Comparison of ENCODE assay signal across 22 cellular contexts in genomic region chr22:47619631-47620030, GRCh38.
"Had no signal": no experiment of that assay in that cellular context is flagged by ENCODE, and none has a peak within 500 bp of the region (broad histone marks: within the 10 kb centered on the region; RNA-seq: fewer than 3 reads in every experiment).

No MANE protein-coding gene starts in this region.

- H3K27ac ChIP-seq: cardiac muscle cell, esophagus squamous epithelium, gastrocnemius medialis, thyroid gland had no signal

- H3K4me3 ChIP-seq: cardiac muscle cell, esophagus squamous epithelium, gastrocnemius medialis, mucosa of descending colon, thyroid gland had no signal

- DNase-seq: activated CD4-positive, alpha-beta T cell treated with anti-CD3 and anti-CD28 coated beads, Interleukin-2, amount 10 ng/mL, durations not matched to agents 7 days and 5 days; activated CD8-positive, alpha-beta T cell treated with anti-CD3 and anti-CD28 coated beads for 36 hours; activated naive CD4-positive, alpha-beta T cell treated with anti-CD3 and anti-CD28 coated beads for 36 hours; activated naive CD8-positive, alpha-beta T cell treated with anti-CD3 and anti-CD28 coated beads, Interleukin-2, amount 10 ng/mL, durations not matched to agents 7 days and 5 days; activated T-cell treated with anti-CD3 and anti-CD28 coated beads, Interleukin-2, amount 50 U/mL, for 4 hours; amniotic stem cell; dermis blood vessel endothelial cell; effector memory CD4-positive, alpha-beta T cell; esophagus squamous epithelium; gastrocnemius medialis; mesenchymal stem cell; mucosa of descending colon; nephron progenitor cell; nucleus accumbens; stimulated activated CD4-positive, alpha-beta T cell treated with anti-CD3 and anti-CD28 coated beads, Interleukin-4, amount 100 ng/mL, for 4 hours; stimulated activated naive CD8-positive, alpha-beta T cell treated with anti-CD3 and anti-CD28 coated beads, Interleukin-15, Interleukin-2, amounts not matched to agents 100 U/mL and 50 U/mL, for 24 hours; substantia nigra; thyroid gland had no signal

- FAIRE-seq: islet of Langerhans, urothelium cell line had no signal

- H3K4me1 ChIP-seq: esophagus squamous epithelium, gastrocnemius medialis, thyroid gland had no signal

- H3K36me3 ChIP-seq: cardiac muscle cell, esophagus squamous epithelium, gastrocnemius medialis, thyroid gland had no signal

- ATAC-seq: activated CD8-positive, alpha-beta T cell treated with anti-CD3 and anti-CD28 coated beads for 36 hours; activated T-cell treated with anti-CD3 and anti-CD28 coated beads, Interleukin-2, amount 50 U/mL, for 4 hours; gastrocnemius medialis; mucosa of descending colon; SK-N-SH treated with all-trans-retinoic acid at 6 μM for 48 hours; stimulated activated naive CD8-positive, alpha-beta T cell treated with anti-CD3 and anti-CD28 coated beads, Interleukin-15, Interleukin-2, amounts not matched to agents 100 U/mL and 50 U/mL, for 24 hours had no signal

- H3K27me3 ChIP-seq: cardiac muscle cell, thyroid gland had no signal

- H3K9me3 ChIP-seq: esophagus squamous epithelium, gastrocnemius medialis, mucosa of descending colon, thyroid gland had no signal
